ENCODE assay signal across 14 cellular contexts in genomic region chr15:25717116-25717755, GRCh38.
A peak's percentile ranks its signal among the peaks of the same experiment; 100 is the strongest.
DNase-seq lines count a peak whose midpoint lies in the region; ATAC-seq and TF ChIP-seq lines count a peak whose summit lies in the region.
"Had no signal": no experiment of that assay in that cellular context is flagged by ENCODE, and none has a peak within 500 bp of the region (broad histone marks: within the 10 kb centered on the region; RNA-seq: fewer than 3 reads in every experiment).

No MANE protein-coding gene starts in this region.

- peaks cover 0 to 28% (median 0%) of the 10 kb centered on the region in 11 experiments; a peak in 6 of 22 replicates for H3K36me3 ChIP-seq in BLaER1 treated with 17β-estradiol and CSF1 and Interleukin-3, amounts not matched to agents 10 nM and 100 nM
- H3K36me3 ChIP-seq in ascending aorta (peaks cover 47 to 59% of the 10 kb centered on the region in 2 donors), neuronal stem cell (replicated peaks in 1 of 2; ENCODE audit: control insufficient read depth in 2 of 2, insufficient read depth in 2 of 2, low read length in 2 of 2) (no peaks in the 10 kb centered on the region), suprapubic skin (peaks cover 6% of the 10 kb centered on the region), thyroid gland (no peaks in the 10 kb centered on the region)
- H3K36me3 ChIP-seq: gastrocnemius medialis had no signal

- H3K27me3 ChIP-seq in BLaER1 treated with 17β-estradiol and CSF1 and Interleukin-3, amounts not matched to agents 10 nM and 100 nM: peaks cover 17 to 90% (median 45%) of the 10 kb centered on the region in 11 experiments; a peak in 19 of 22 replicates
- no peaks in the 10 kb centered on the region for H3K27me3 ChIP-seq in ascending aorta
- no peaks in the 10 kb centered on the region for H3K27me3 ChIP-seq in neuronal stem cell (ENCODE audit: control insufficient read depth in 3 of 3, insufficient read depth in 3 of 3, low read depth in 1 of 3, low read length in 3 of 3)
- no peaks in the 10 kb centered on the region for H3K27me3 ChIP-seq in suprapubic skin
- H3K27me3 ChIP-seq in thyroid gland: no peaks in the 10 kb centered on the region
- H3K27me3 ChIP-seq: gastrocnemius medialis, upper lobe of right lung had no signal

- no peak for TF ChIP-seq EP300 in suprapubic skin (IDR thresholded peaks at IDR 0.05)

- no peak overlapping the region for H4K8ac ChIP-seq in neuronal stem cell (ENCODE audit: low read depth, low read length)

- ATAC-seq in GM21786 (IDR thresholded peaks at IDR 0.05; ENCODE audit: unreplicated experiment): peak; percentile 53
- ATAC-seq: gastrocnemius medialis, T-cell had no signal

- no peak overlapping the region for H2AK5ac ChIP-seq in neuronal stem cell (ENCODE audit: low read depth, low read length)

- DNase-seq in ascending aorta (ENCODE audit: low spot score in 2 of 2): peak in 1 of 2 donors; percentile 74
- DNase-seq in neuronal stem cell (ENCODE audit: low spot score): no peak
- no peak for DNase-seq in glomerular visceral epithelial cell (ENCODE audit: extremely low spot score)
- no peak for DNase-seq in suprapubic skin (ENCODE audit: low spot score in 2 of 2)
- no peak for DNase-seq in thyroid gland
- no peak for DNase-seq in iPS-NIHi7 (ENCODE audit: extremely low spot score)
- DNase-seq: activated CD8-positive, alpha-beta memory T cell treated with anti-CD3 and anti-CD28 coated beads, Interleukin-2, amount 50 U/mL, for 48 hours; DND-41; gastrocnemius medialis; Kasumi-1; T-cell had no signal

- peaks cover 0 to 83% (median 61%) of the 10 kb centered on the region in 11 experiments; a peak in 18 of 22 replicates for H4K20me1 ChIP-seq in BLaER1 treated with 17β-estradiol and CSF1 and Interleukin-3, amounts not matched to agents 10 nM and 100 nM

- H3K4me2 ChIP-seq in BLaER1 treated with 17β-estradiol and CSF1 and Interleukin-3, amounts not matched to agents 10 nM and 100 nM: peak overlapping the region; percentile 94 to 100 (median 98)
- H3K4me2 ChIP-seq in neuronal stem cell (ENCODE audit: insufficient read depth, low read length, poor library complexity, severe bottlenecking): no peak overlapping the region

- no peak overlapping the region for H3K14ac ChIP-seq in neuronal stem cell (ENCODE audit: low read length)

- no peaks in the 10 kb centered on the region for H3K79me1 ChIP-seq in neuronal stem cell (ENCODE audit: low read depth, low read length)

- peak overlapping the region in 2 of 11 experiments; percentile 55 to 58; a peak in 3 of 22 replicates for H3K9ac ChIP-seq in BLaER1 treated with 17β-estradiol and CSF1 and Interleukin-3, amounts not matched to agents 10 nM and 100 nM
- H3K9ac ChIP-seq in neuronal stem cell (ENCODE audit: low read depth, low read length, poor library complexity): no peak overlapping the region

- H3K23ac ChIP-seq in neuronal stem cell (ENCODE audit: low read depth, low read length, poor library complexity): no peak overlapping the region

- peak overlapping the region in 1 of 11 experiments; percentile 37; a peak in 1 of 22 replicates for H3K27ac ChIP-seq in BLaER1 treated with 17β-estradiol and CSF1 and Interleukin-3, amounts not matched to agents 10 nM and 100 nM
- H3K27ac ChIP-seq in ascending aorta (peak overlapping the region; percentile 84), neuronal stem cell (replicated peaks; ENCODE audit: low read length) (no peak overlapping the region), suprapubic skin (no peak overlapping the region), thyroid gland (no peak overlapping the region)
- H3K27ac ChIP-seq: gastrocnemius medialis, upper lobe of right lung had no signal

- TF ChIP-seq CTCF in ascending aorta (IDR thresholded peaks at IDR 0.05): no peak
- TF ChIP-seq CTCF in suprapubic skin (IDR thresholded peaks at IDR 0.05): no peak
- TF ChIP-seq CTCF in thyroid gland (IDR thresholded peaks at IDR 0.05): no peak

- no peak overlapping the region for H2BK15ac ChIP-seq in neuronal stem cell (ENCODE audit: low read length)

- peaks cover 21 to 56% (median 52%) of the 10 kb centered on the region in 10 experiments for H3K4me1 ChIP-seq in BLaER1 treated with 17β-estradiol and CSF1 and Interleukin-3, amounts not matched to agents 10 nM and 100 nM
- peaks cover 5 to 38% of the 10 kb centered on the region in 2 donors for H3K4me1 ChIP-seq in ascending aorta
- H3K4me1 ChIP-seq in neuronal stem cell (ENCODE audit: control insufficient read depth in 2 of 2, insufficient read depth in 1 of 2, low read depth in 1 of 2, low read length in 2 of 2): peaks cover 0 to 9% of the 10 kb centered on the region in 2 donors
- peaks cover 7% of the 10 kb centered on the region for H3K4me1 ChIP-seq in suprapubic skin
- H3K4me1 ChIP-seq in thyroid gland: no peaks in the 10 kb centered on the region
- H3K4me1 ChIP-seq: gastrocnemius medialis, upper lobe of right lung had no signal

- peak overlapping the region; percentile 7 for H2AFZ ChIP-seq in neuronal stem cell (ENCODE audit: low read length)

- intact Hi-C loops in ascending aorta (cut with DNase I): loop anchor here (1.0 to 2.0 kb wide), 2 partner anchors 20 to 144 kb away; no protein-coding TSS in a partner anchor
- intact Hi-C loops in thyroid gland (cut with DNase I): no loop called here

- no peak overlapping the region for H2BK12ac ChIP-seq in neuronal stem cell (ENCODE audit: low read length)

- H4K91ac ChIP-seq in neuronal stem cell (ENCODE audit: low read depth, low read length, poor library complexity): no peak overlapping the region

- H3K4ac ChIP-seq in neuronal stem cell (ENCODE audit: low read length): no peak overlapping the region

- H3K4me3 ChIP-seq in BLaER1 treated with 17β-estradiol and CSF1 and Interleukin-3, amounts not matched to agents 10 nM and 100 nM: peak overlapping the region in 3 of 10 experiments; percentile 34 to 59 (median 59); a peak in 5 of 20 replicates
- no peak overlapping the region for H3K4me3 ChIP-seq in ascending aorta
- H3K4me3 ChIP-seq in neuronal stem cell (ENCODE audit: low read length in 2 of 2): no peak overlapping the region
- H3K4me3 ChIP-seq in suprapubic skin: no peak overlapping the region
- no peak overlapping the region for H3K4me3 ChIP-seq in thyroid gland (replicated peaks in 1 of 3)
- H3K4me3 ChIP-seq: gastrocnemius medialis, upper lobe of right lung had no signal

- no peak overlapping the region for H3K18ac ChIP-seq in neuronal stem cell (ENCODE audit: low read length)

- H2BK5ac ChIP-seq in neuronal stem cell (ENCODE audit: low read length): no peak overlapping the region

- no peak for TF ChIP-seq POLR2A in suprapubic skin (IDR thresholded peaks at IDR 0.05)
- TF ChIP-seq POLR2A in thyroid gland (IDR thresholded peaks at IDR 0.05): no peak

- no peaks in the 10 kb centered on the region for H3K9me3 ChIP-seq in BLaER1 treated with 17β-estradiol and CSF1 and Interleukin-3, amounts not matched to agents 10 nM and 100 nM (replicated peaks in 1 of 11)
- H3K9me3 ChIP-seq in ascending aorta (no peaks in the 10 kb centered on the region), neuronal stem cell (replicated peaks in 1 of 2; ENCODE audit: control insufficient read depth in 2 of 2, insufficient read depth in 1 of 2, low read depth in 1 of 2, low read length in 2 of 2) (no peaks in the 10 kb centered on the region), suprapubic skin (no peaks in the 10 kb centered on the region), thyroid gland (no peaks in the 10 kb centered on the region)
- H3K9me3 ChIP-seq: gastrocnemius medialis, upper lobe of right lung had no signal

- no peak overlapping the region for H2BK120ac ChIP-seq in neuronal stem cell (ENCODE audit: low read depth, low read length)

- no CpG with 5 or more reads among the region's 8 CpGs for WGBS in neuronal stem cell (ENCODE audit: extremely low coverage in 2 of 2, insufficient read length in 2 of 2, insufficient replicate concordance in 1 of 2), 2 donors
- 60% methylated on average over 8 of the region's 8 CpGs for WGBS in suprapubic skin
- 72 to 74% methylated on average over 8 of the region's 8 CpGs for WGBS in thyroid gland, 2 donors

Comparison
In these comparisons a context has a peak if more than half of its experiments do, and no peak if none do; other contexts are left out.
1. H3K27ac ChIP-seq: peak in ascending aorta (2 of 2); none in neuronal stem cell (single experiment), suprapubic skin (single experiment) and thyroid gland (0 of 3).